ENCODE assay signal across 8 cellular contexts in genomic region chr6:34526992-34527728, GRCh38. TPM values are rescaled to one million over a fixed set of nuclear protein-coding genes. Genes with fewer than 3 reads are reported as not detected.
DNase-seq lines count a peak whose midpoint lies in the region; ATAC-seq and TF ChIP-seq lines count a peak whose summit lies in the region.

No MANE protein-coding gene starts in this region.

- no peaks in the 10 kb centered on the region for H3K9me2 ChIP-seq in MM.1S (replicated peaks; ENCODE audit: insufficient read depth, low read length)
- H3K9me2 ChIP-seq in neural cell (ENCODE audit: insufficient read depth, low read length) = no peaks in the 10 kb centered on the region

- DNase-seq in Daoy (ENCODE audit: low read depth) (peak; percentile 95), HCEC 1CT (peak; percentile 89), MM.1S (peak; percentile 91), RWPE2 (ENCODE audit: low spot score) (peak; percentile 93), foreskin fibroblast (peak; percentile 85 to 97)
- peak; percentile 94 for DNase-seq in activated T-helper 9 cell treated with anti-CD3 and anti-CD28 coated beads, Interleukin-2, amount 50 U/mL, for 16 hours (ENCODE audit: low read depth)
- DNase-seq in stimulated activated naive CD8-positive, alpha-beta T cell treated with anti-CD3 and anti-CD28 coated beads, Interleukin-15, Interleukin-2, amounts not matched to agents 100 U/mL and 50 U/mL, for 24 hours = peak; percentile 98

- H3K4me2 ChIP-seq in MM.1S (ENCODE audit: low read depth, low read length) (peak overlapping the region; percentile 96), neural cell (ENCODE audit: low read length) (peak overlapping the region; percentile 51)

- H3K9me3 ChIP-seq in MM.1S (replicated peaks; ENCODE audit: insufficient read depth, low read length) (no peaks in the 10 kb centered on the region), RWPE2 (ENCODE audit: severe bottlenecking) (no peaks in the 10 kb centered on the region), neural cell (ENCODE audit: low read length) (no peaks in the 10 kb centered on the region)

- TF ChIP-seq CTCF in MM.1S (IDR thresholded peaks at IDR 0.05; ENCODE audit: low read length) (peak; percentile 56), RWPE2 (IDR thresholded peaks at IDR 0.05; ENCODE audit: poor library complexity, severe bottlenecking) (peak; percentile 80), foreskin fibroblast (IDR thresholded peaks at IDR 0.05; ENCODE audit: low read depth, low read length) (peak; percentile 56), neural cell (IDR thresholded peaks at IDR 0.05; ENCODE audit: poor library complexity, severe bottlenecking) (peak; percentile 74)

- H2AFZ ChIP-seq in MM.1S (ENCODE audit: low read length) = peak overlapping the region; percentile 83
- no peak overlapping the region for H2AFZ ChIP-seq in neural cell (ENCODE audit: low read depth, low read length)

- H4K20me1 ChIP-seq in MM.1S (ENCODE audit: insufficient read depth, low read length) = no peaks in the 10 kb centered on the region
- no peaks in the 10 kb centered on the region for H4K20me1 ChIP-seq in neural cell (ENCODE audit: insufficient read depth)

- H3K79me2 ChIP-seq in MM.1S (ENCODE audit: low read length) (no peaks in the 10 kb centered on the region), neural cell (replicated peaks; ENCODE audit: insufficient read depth, low read length) (no peaks in the 10 kb centered on the region)

- ATAC-seq in RWPE2 (ENCODE audit: low read depth) = peak; percentile 92
- ATAC-seq in stimulated activated naive CD8-positive, alpha-beta T cell treated with anti-CD3 and anti-CD28 coated beads, Interleukin-15, Interleukin-2, amounts not matched to agents 100 U/mL and 50 U/mL, for 24 hours = peak; percentile 95

- H3K36me3 ChIP-seq in MM.1S (replicated peaks; ENCODE audit: insufficient read depth, low read length) (no peaks in the 10 kb centered on the region), RWPE2 (ENCODE audit: low read depth) (no peaks in the 10 kb centered on the region), neural cell (ENCODE audit: insufficient read depth, low read length) (no peaks in the 10 kb centered on the region)

- H3K27me3 ChIP-seq in MM.1S (replicated peaks; ENCODE audit: insufficient read depth, low read length) = no peaks in the 10 kb centered on the region
- H3K27me3 ChIP-seq in RWPE2 (ENCODE audit: insufficient read depth, poor library complexity, severe bottlenecking) = no peaks in the 10 kb centered on the region
- no peaks in the 10 kb centered on the region for H3K27me3 ChIP-seq in neural cell (ENCODE audit: insufficient read depth, low read depth, low read length)

- H3K4me3 ChIP-seq in MM.1S (ENCODE audit: low read length) = peak overlapping the region; percentile 50
- H3K4me3 ChIP-seq in RWPE2 (ENCODE audit: severe bottlenecking) = no peak overlapping the region
- peak overlapping the region in 1 of 2 donors; percentile 42 for H3K4me3 ChIP-seq in foreskin fibroblast (ENCODE audit: low read depth in 1 of 2, low read length in 2 of 2)
- peak overlapping the region; percentile 63 for H3K4me3 ChIP-seq in neural cell (ENCODE audit: low read length)

- H3K4me1 ChIP-seq in MM.1S (ENCODE audit: low read length) (peaks cover 3% of the 10 kb centered on the region; the same call in 1 of the 2 replicates), RWPE2 (ENCODE audit: insufficient read depth, poor library complexity, severe bottlenecking) (no peaks in the 10 kb centered on the region)

- TF ChIP-seq RAD21 in neural cell (conservative IDR thresholded peaks at IDR 0.05) = peak; percentile 62

- no peak overlapping the region for H3K27ac ChIP-seq in MM.1S (ENCODE audit: low read length)
- H3K27ac ChIP-seq in RWPE2 (ENCODE audit: poor library complexity, severe bottlenecking) = no peak overlapping the region
- H3K27ac ChIP-seq in neural cell (ENCODE audit: low read length) = no peak overlapping the region

- no peaks in the 10 kb centered on the region for H3F3A ChIP-seq in MM.1S (ENCODE audit: insufficient read depth, low read length)
- H3F3A ChIP-seq in neural cell (ENCODE audit: insufficient read depth, low read length, poor library complexity, severe bottlenecking) = no peaks in the 10 kb centered on the region

- peak overlapping the region; percentile 27; the same call in 1 of the 2 replicates for H3K9ac ChIP-seq in MM.1S (ENCODE audit: low read length)
- H3K9ac ChIP-seq in neural cell (ENCODE audit: low read length) = peak overlapping the region; percentile 42

- TF ChIP-seq EP300 in neural cell (conservative IDR thresholded peaks at IDR 0.05; ENCODE audit: poor library complexity, severe bottlenecking) = no peak

TF ChIP-seq in neural cell, 6 proteins besides CTCF, POLR2A, EP300 and RAD21:
- no peak for TF ChIP-seq EZH2 (IDR thresholded peaks at IDR 0.05; ENCODE audit: borderline replicate concordance, insufficient read depth, low read length, poor library complexity, severe bottlenecking)
- TF ChIP-seq SMC3 (conservative IDR thresholded peaks at IDR 0.05; ENCODE audit: poor library complexity) = peak; percentile 76
- TF ChIP-seq POLR2AphosphoS5 (IDR thresholded peaks at IDR 0.05) = peak; percentile 24

RNA-seq across cellular contexts. Expression of gene SPDEF, which starts 29.0 kb away (rescaled TPM):
- total RNA-seq in Daoy (2014; rRNA removed; shearing (Covaris generic)) = not detected in 2 replicates
- polyA plus RNA-seq in neural cell = 0.24 and 0.36 TPM in 2 replicates
- 0.24 TPM in 1 of 2 replicates, not detected in the other for polyA minus RNA-seq in neural cell
